Comparison of ENCODE assay signal across 1 cellular context in the genomic region with DNA sequence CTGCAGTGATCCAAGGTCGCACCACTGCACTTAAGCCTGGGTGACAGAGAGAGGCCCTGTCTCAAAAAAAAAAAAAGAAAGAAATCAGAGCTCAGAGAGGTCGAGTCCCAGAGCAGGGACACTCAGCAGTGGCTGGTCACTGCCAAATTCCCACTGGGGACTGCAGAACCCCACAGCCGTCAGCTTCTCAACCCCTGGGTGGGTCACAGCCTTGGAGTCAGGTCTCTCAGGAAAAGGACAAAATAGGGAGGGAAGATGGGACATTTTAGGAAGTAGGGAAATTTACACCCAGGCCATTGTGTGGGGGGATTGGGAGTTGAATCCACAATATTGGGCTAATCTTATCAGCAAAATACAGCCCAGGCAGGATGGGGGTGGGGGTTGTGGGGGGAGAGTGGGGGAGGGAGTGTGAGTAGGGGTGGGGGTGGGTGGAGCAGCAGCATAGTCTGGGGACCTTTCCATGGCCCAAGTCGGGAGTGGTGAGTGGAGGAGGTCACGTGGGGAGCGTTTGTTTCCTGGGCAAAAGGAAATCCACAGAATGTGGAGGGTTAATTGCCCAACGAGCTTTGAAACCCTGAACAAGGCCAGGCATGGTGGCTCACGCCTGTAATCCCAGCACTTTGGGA.
TF ChIP-seq lines count a peak whose summit lies in the region.

No MANE protein-coding gene starts in this region.

TF ChIP-seq in K562, 482 proteins besides CTCF, POLR2A, EP300 and RAD21 (continued from another document):
- no peak for TF ChIP-seq ZNF766 (CRISPR knock-in tag; conservative IDR thresholded peaks at IDR 0.05)
